In the genomic region with DNA sequence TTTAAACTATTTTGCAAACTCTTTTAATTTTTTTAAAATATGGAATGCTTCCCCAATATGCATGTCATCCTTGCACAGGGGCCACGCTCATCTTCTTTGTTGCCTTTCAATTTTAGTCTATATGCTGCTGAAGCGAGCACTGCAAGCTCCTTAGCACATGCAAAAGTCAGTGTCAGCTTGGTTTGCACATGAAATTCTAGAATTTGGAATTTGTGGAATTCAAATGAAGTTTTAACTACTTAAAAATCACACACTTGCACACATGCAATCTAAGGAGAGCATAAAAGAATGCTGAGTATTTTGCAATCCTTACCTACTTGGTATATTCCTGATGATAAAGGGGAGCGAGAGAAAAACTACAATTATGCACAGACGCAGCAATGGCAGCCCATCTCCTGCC, we compare ENCODE assay signal across 23 cellular contexts.
DNase-seq lines count a peak whose midpoint lies in the region; ATAC-seq and TF ChIP-seq lines count a peak whose summit lies in the region.
"Had no signal": no experiment of that assay in that cellular context is flagged by ENCODE, and none has a peak within 500 bp of the region (broad histone marks: within the 10 kb centered on the region; RNA-seq: fewer than 3 reads in every experiment).

No MANE protein-coding gene starts in this region.

- CTCF ChIA-PET in IMR-90 (lab: Yijun Ruan, JAX) = no interaction called here
- CTCF ChIA-PET in Calu3 (lab: Charles Lee) = no interaction called here

- H4K20me1 ChIP-seq in IMR-90 (ENCODE audit: insufficient read depth, low read length) = no peaks in the 10 kb centered on the region
- H4K20me1 ChIP-seq in osteoblast (ENCODE audit: insufficient read depth, low read length) = no peaks in the 10 kb centered on the region
- H4K20me1 ChIP-seq: BLaER1 had no signal

- H2AFZ ChIP-seq in IMR-90 (replicated peaks; ENCODE audit: low read length, poor library complexity) (no peak overlapping the region), osteoblast (ENCODE audit: low read length) (no peak overlapping the region)

- peaks cover 47% of the 10 kb centered on the region for H3K4me1 Mint-ChIP-seq in activated T-cell treated with anti-CD3 and anti-CD28 coated beads, Interleukin-2, amount 50 U/mL, for 72 hours (ENCODE audit: low read depth)
- H3K4me1 Mint-ChIP-seq in Calu3 (ENCODE audit: low read depth, unreplicated experiment) = peaks cover 28% of the 10 kb centered on the region
- H3K4me1 Mint-ChIP-seq: memory B cell; stimulated activated naive B cell treated with anti-CD40 and anti-IgM and Interleukin-4, amounts not matched to agents 10 μg/mL and 1 μg/mL and 100 μg/mL, for 72 hours had no signal

- H3K4me3 ChIP-seq in IMR-90 (ENCODE audit: insufficient read depth, low read depth, low read length) (no peak overlapping the region), osteoblast (ENCODE audit: insufficient read depth, low read length) (no peak overlapping the region)
- H3K4me3 ChIP-seq: BLaER1, coronary artery, GM12878, prostate gland, upper lobe of right lung had no signal

- intact Hi-C loops in IMR-90 (cut with micrococcal nuclease) = no loop called here
- intact Hi-C loops in Calu3 (cut with micrococcal nuclease; ENCODE audit: unreplicated experiment) = no loop called here

- TF ChIP-seq RAD21 in IMR-90 (IDR thresholded peaks at IDR 0.05; ENCODE audit: low read length) = no peak

- H3K79me2 ChIP-seq in osteoblast (ENCODE audit: insufficient read depth, low read length) = no peaks in the 10 kb centered on the region

- H2AK5ac ChIP-seq in IMR-90 (ENCODE audit: low read depth, low read length) = no peak overlapping the region

- H4K91ac ChIP-seq in IMR-90 (ENCODE audit: insufficient read depth, low read depth, low read length) = no peak overlapping the region

- no CpG with 5 or more reads among the region's 4 CpGs for WGBS in IMR-90 (ENCODE audit: extremely low coverage in 2 of 2, insufficient read length in 1 of 2), 2 experiments

- H3K4me3 Mint-ChIP-seq in activated T-cell treated with anti-CD3 and anti-CD28 coated beads, Interleukin-2, amount 50 U/mL, for 72 hours = peak overlapping the region in 1 of 2 donors; percentile 54
- H3K4me3 Mint-ChIP-seq in Calu3 (ENCODE audit: low read depth, unreplicated experiment) = no peak overlapping the region
- H3K4me3 Mint-ChIP-seq: activated CD4-positive, alpha-beta T cell treated with anti-CD3 and anti-CD28 coated beads, Interleukin-2, amount 10 ng/mL, durations not matched to agents 7 days and 5 days; memory B cell; stimulated activated naive B cell treated with anti-CD40 and anti-IgM and Interleukin-4, amounts not matched to agents 10 μg/mL and 1 μg/mL and 100 μg/mL, for 72 hours had no signal

- H3K9ac ChIP-seq in IMR-90 (ENCODE audit: low read depth, low read length) = no peak overlapping the region
- H3K9ac ChIP-seq: BLaER1 had no signal

- POLR2A ChIA-PET in IMR-90 (lab: Charles Lee; ENCODE audit: unreplicated experiment) = no interaction called here

- H3K18ac ChIP-seq in IMR-90 (ENCODE audit: low read depth, low read length) = no peak overlapping the region

- H3K36me3 ChIP-seq in IMR-90 (ENCODE audit: control insufficient read depth, insufficient read depth, low read length) (peaks cover 2% of the 10 kb centered on the region; the same call in 1 of the 2 replicates), osteoblast (ENCODE audit: insufficient read depth, low read length) (peaks cover 4% of the 10 kb centered on the region)
- H3K36me3 ChIP-seq: prostate gland, upper lobe of right lung had no signal

- H3K4me1 ChIP-seq in IMR-90 (ENCODE audit: control insufficient read depth, insufficient read depth, low read length) (peaks cover 8% of the 10 kb centered on the region; the same call in 1 of the 2 replicates), osteoblast (ENCODE audit: insufficient read depth, low read length) (peaks cover 16% of the 10 kb centered on the region)
- H3K4me1 ChIP-seq: BLaER1, prostate gland, upper lobe of right lung had no signal

- no peaks in the 10 kb centered on the region for H3K79me1 ChIP-seq in IMR-90 (ENCODE audit: low read depth in 1 of 2, low read length in 2 of 2)

- H3K14ac ChIP-seq in IMR-90 (replicated peaks; ENCODE audit: low read depth, low read length) = no peak overlapping the region

- H3K9me3 ChIP-seq in IMR-90 (ENCODE audit: control insufficient read depth, insufficient read depth, low read length) = no peaks in the 10 kb centered on the region
- no peaks in the 10 kb centered on the region for H3K9me3 ChIP-seq in osteoblast (ENCODE audit: low read depth, low read length)
- H3K9me3 ChIP-seq: BLaER1, prostate gland, upper lobe of right lung had no signal

- no peaks in the 10 kb centered on the region for H3K36me3 Mint-ChIP-seq in activated T-cell treated with anti-CD3 and anti-CD28 coated beads, Interleukin-2, amount 50 U/mL, for 72 hours (ENCODE audit: insufficient read depth in 2 of 2)
- no peaks in the 10 kb centered on the region for H3K36me3 Mint-ChIP-seq in Calu3 (ENCODE audit: insufficient read depth, unreplicated experiment)
- H3K36me3 Mint-ChIP-seq: memory B cell; stimulated activated naive B cell treated with anti-CD40 and anti-IgM and Interleukin-4, amounts not matched to agents 10 μg/mL and 1 μg/mL and 100 μg/mL, for 72 hours had no signal

- TF ChIP-seq CTCF in IMR-90 (conservative IDR thresholded peaks at IDR 0.05; ENCODE audit: low read depth, low read length) (no peak), osteoblast (IDR thresholded peaks at IDR 0.05; ENCODE audit: extremely low read depth, low read depth, low read length) (no peak), Calu3 (IDR thresholded peaks at IDR 0.05; ENCODE audit: unreplicated experiment) (no peak)

- peak; percentile 3 to 8 for ATAC-seq in activated T-cell treated with anti-CD3 and anti-CD28 coated beads, Interleukin-2, amount 50 U/mL, for 72 hours (replicated peaks in 1 of 2)
- ATAC-seq in IMR-90 (ENCODE audit: low read depth) = peak; percentile 36
- ATAC-seq: esophagus mucosa; GM12878; left colon; sciatic nerve; stimulated activated naive B cell treated with anti-CD40 and anti-IgM and Interleukin-4, amounts not matched to agents 10 μg/mL and 1 μg/mL and 100 μg/mL, for 72 hours; upper lobe of right lung had no signal

- H3K27me3 Mint-ChIP-seq in activated T-cell treated with anti-CD3 and anti-CD28 coated beads, Interleukin-2, amount 50 U/mL, for 72 hours (ENCODE audit: low read depth) = no peaks in the 10 kb centered on the region
- H3K27me3 Mint-ChIP-seq in Calu3 (ENCODE audit: unreplicated experiment) = no peaks in the 10 kb centered on the region
- H3K27me3 Mint-ChIP-seq: activated CD4-positive, alpha-beta T cell treated with anti-CD3 and anti-CD28 coated beads, Interleukin-2, amount 10 ng/mL, durations not matched to agents 7 days and 5 days; memory B cell; stimulated activated naive B cell treated with anti-CD40 and anti-IgM and Interleukin-4, amounts not matched to agents 10 μg/mL and 1 μg/mL and 100 μg/mL, for 72 hours had no signal

- H3K27ac Mint-ChIP-seq in activated T-cell treated with anti-CD3 and anti-CD28 coated beads, Interleukin-2, amount 50 U/mL, for 72 hours = peak overlapping the region; percentile 24
- H3K27ac Mint-ChIP-seq in Calu3 (ENCODE audit: unreplicated experiment) = no peak overlapping the region
- H3K27ac Mint-ChIP-seq: memory B cell; stimulated activated naive B cell treated with anti-CD40 and anti-IgM and Interleukin-4, amounts not matched to agents 10 μg/mL and 1 μg/mL and 100 μg/mL, for 72 hours had no signal

- H3K56ac ChIP-seq in IMR-90 (ENCODE audit: extremely low read depth, insufficient read depth, low read length) = no peak overlapping the region

- H2BK5ac ChIP-seq in IMR-90 (ENCODE audit: low read depth, low read length, poor library complexity, severe bottlenecking) = peak overlapping the region; percentile 60

- H3K4me2 ChIP-seq in IMR-90 (ENCODE audit: low read depth, low read length) (no peak overlapping the region; the same call in 1 of the 2 replicates), osteoblast (ENCODE audit: insufficient read depth, low read length) (peak overlapping the region; percentile 25)
- H3K4me2 ChIP-seq: BLaER1 had no signal

- dilution Hi-C loops in IMR-90 (cut with HindIII; ENCODE audit: low sequenced_read_pairs, unreplicated experiment) = no loop called here

- H2BK20ac ChIP-seq in IMR-90 (ENCODE audit: low read depth, low read length) = peak overlapping the region; percentile 59; the same call in 1 of the 2 replicates

- in situ Hi-C loops in IMR-90 (cut with MboI; ENCODE audit: low sequenced_read_pairs) = no loop called here

- no peak for DNase-seq in activated T-cell treated with anti-CD3 and anti-CD28 coated beads, Interleukin-2, amount 50 U/mL, for 72 hours
- DNase-seq in activated T-cell treated with anti-CD3 and anti-CD28 coated beads, Interleukin-2, amount 50 U/mL, for 1 hour = no peak
- no peak for DNase-seq in IMR-90
- peak; percentile 24 for DNase-seq in amniotic epithelial cell (ENCODE audit: low read depth)
- DNase-seq in osteoblast (ENCODE audit: insufficient read length, low spot score, missing footprints) = no peak
- DNase-seq in Calu3 = no peak
- no peak for DNase-seq in HuH-7 (ENCODE audit: low spot score)
- DNase-seq in occipital lobe (lab: John Stamatoyannopoulos, UW) = no peak
- DNase-seq: KG1; left colon; MV-4-11; NCI-H1436 treated with DMSO at 0.1 percent for 48 hours; NCI-H774; stimulated activated naive B cell treated with anti-CD40 and anti-IgM and Interleukin-4, amounts not matched to agents 10 μg/mL and 1 μg/mL and 100 μg/mL, for 72 hours; upper lobe of right lung had no signal

- H3K27ac ChIP-seq in IMR-90 (ENCODE audit: insufficient read depth, low read length) = no peak overlapping the region
- H3K27ac ChIP-seq in osteoblast (ENCODE audit: low read depth, low read length) = peak overlapping the region; percentile 78
- H3K27ac ChIP-seq: BLaER1, coronary artery, prostate gland, upper lobe of right lung had no signal

- no peak overlapping the region for H4K5ac ChIP-seq in IMR-90 (ENCODE audit: low read depth, low read length)

- H2BK15ac ChIP-seq in IMR-90 (ENCODE audit: low read depth, low read length) = no peak overlapping the region

- H2BK120ac ChIP-seq in IMR-90 (ENCODE audit: low read depth, low read length) = no peak overlapping the region

- TF ChIP-seq POLR2A in IMR-90 (IDR thresholded peaks at IDR 0.05; ENCODE audit: low read depth, low read length) = no peak

- H3K4ac ChIP-seq in IMR-90 (ENCODE audit: low read depth, low read length) = peak overlapping the region; percentile 17; the same call in 1 of the 2 replicates

- no peak overlapping the region for H3K23ac ChIP-seq in IMR-90 (ENCODE audit: low read depth, low read length)

- H3K9me1 ChIP-seq in IMR-90 (ENCODE audit: insufficient read depth, low read length) = peaks cover 9% of the 10 kb centered on the region; the same call in 1 of the 2 replicates

- BruUV-seq in IMR-90 (replicated peaks; lab: Mats Ljungman, UMichigan) (no TSS peak), Calu3 (replicated peaks; lab: Mats Ljungman, UMichigan) (no TSS peak)

- no peaks in the 10 kb centered on the region for H3K9me3 Mint-ChIP-seq in activated T-cell treated with anti-CD3 and anti-CD28 coated beads, Interleukin-2, amount 50 U/mL, for 72 hours
- no peaks in the 10 kb centered on the region for H3K9me3 Mint-ChIP-seq in Calu3 (ENCODE audit: low read depth, unreplicated experiment)
- H3K9me3 Mint-ChIP-seq: memory B cell had no signal

- H3K27me3 ChIP-seq in IMR-90 (ENCODE audit: control insufficient read depth, insufficient read depth, low read length) (no peaks in the 10 kb centered on the region), osteoblast (ENCODE audit: insufficient read depth, low read length) (no peaks in the 10 kb centered on the region)
- H3K27me3 ChIP-seq: BLaER1, upper lobe of right lung had no signal

- no peak overlapping the region for H4K8ac ChIP-seq in IMR-90 (ENCODE audit: low read depth in 2 of 2, low read length in 2 of 2)

- H2AK9ac ChIP-seq in IMR-90 (replicated peaks; ENCODE audit: low read depth, low read length, poor library complexity) = no peak overlapping the region
